ENCODE assay signal across 7 cellular contexts in genomic region chrX:136447968-136448367, GRCh38. TPM values are rescaled to one million over a fixed set of nuclear protein-coding genes. Genes with fewer than 3 reads are reported as not detected.
"Had no signal": no experiment of that assay in that cellular context is flagged by ENCODE, and none has a peak within 500 bp of the region (broad histone marks: within the 10 kb centered on the region; RNA-seq: fewer than 3 reads in every experiment).

No MANE protein-coding gene starts in this region.

- H3K4me3 ChIP-seq: GM12878 had no signal

- ATAC-seq: GM12878 had no signal

- DNase-seq: GDM1, GF-D8 had no signal

- FAIRE-seq: G401.6, GM12878, GM12892, GM18507 had no signal

RNA-seq across cellular contexts. Expression of gene BRS3, which starts 39.8 kb away (rescaled TPM):
- total RNA-seq: G401, GM12878 had no signal
- polyA plus RNA-seq: GM12878 had no signal
